ENCODE assay signal across 7 cellular contexts in genomic region chr5:107597803-107598202, GRCh38.
"Had no signal": no experiment of that assay in that cellular context is flagged by ENCODE, and none has a peak within 500 bp of the region (broad histone marks: within the 10 kb centered on the region; RNA-seq: fewer than 3 reads in every experiment).

No MANE protein-coding gene starts in this region.

- H3K4me2 ChIP-seq: GM23338 had no signal

- ATAC-seq: GM23338, K562 had no signal

- DNase-seq: H9, HCEC 1CT, HFFc6, IMR-90, KG1 had no signal

- H3K4me3 ChIP-seq: GM23338, K562 had no signal

- H2AFZ ChIP-seq: GM23338 had no signal
